Comparison of ENCODE assay signal across 13 cellular contexts in genomic region chr1:207827488-207827830, GRCh38.
A peak's percentile ranks its signal among the peaks of the same experiment; 100 is the strongest.
DNase-seq lines count a peak whose midpoint lies in the region; ATAC-seq and TF ChIP-seq lines count a peak whose summit lies in the region.
"Had no signal": no experiment of that assay in that cellular context is flagged by ENCODE, and none has a peak within 500 bp of the region (broad histone marks: within the 10 kb centered on the region; RNA-seq: fewer than 3 reads in every experiment).

No MANE protein-coding gene starts in this region.

- H3K27me3 Mint-ChIP-seq in naive thymus-derived CD8-positive, alpha-beta T cell: peaks cover 0 to 6% (median 2%) of the 10 kb centered on the region in 5 donors

- peak overlapping the region; percentile 37 to 82 for H3K9ac ChIP-seq in colonic mucosa (ENCODE audit: low read depth in 2 of 2, low read length in 2 of 2)

- H3K27me3 ChIP-seq in heart left ventricle: no peaks in the 10 kb centered on the region
- no peaks in the 10 kb centered on the region for H3K27me3 ChIP-seq in colonic mucosa
- H3K27me3 ChIP-seq in uterus: no peaks in the 10 kb centered on the region
- H3K27me3 ChIP-seq: cardiac muscle cell had no signal

- intact Hi-C loops in heart left ventricle (cut with DNase I) (loop anchor here in 5 of 10 donors (5.0 to 10.0 kb wide), 2 partner anchors 135 to 137 kb away; no protein-coding TSS in a partner anchor), Right ventricle myocardium superior (cut with DNase I) (loop anchor here (10.0 kb wide), 1 partner anchor 137 kb away; no protein-coding TSS in a partner anchor), colonic mucosa (cut with DNase I) (no loop called here), uterus (cut with DNase I; ENCODE audit: low total_unique reads) (loop anchor here (5.0 kb wide), 1 partner anchor 40 kb away; no protein-coding TSS in a partner anchor)

- POLR2A ChIA-PET in naive thymus-derived CD8-positive, alpha-beta T cell (lab: Charles Lee): interaction anchor here (0.6 to 14.5 kb wide), 8 partner anchors 8 to 118 kb away, joined by 3 to 462 read pairs (median 4); no protein-coding TSS in a partner anchor

- peaks cover 57 to 97% (median 92%) of the 10 kb centered on the region in 4 donors for H3K4me1 Mint-ChIP-seq in naive thymus-derived CD8-positive, alpha-beta T cell

- H3K27ac ChIP-seq in heart left ventricle (peak overlapping the region; percentile 87 to 100 (median 97)), colonic mucosa (peak overlapping the region; percentile 93), uterus (peak overlapping the region; percentile 95 to 97)
- H3K27ac ChIP-seq: cardiac muscle cell had no signal

- TF ChIP-seq POLR2A in heart left ventricle (IDR thresholded peaks at IDR 0.05) (no peak), uterus (IDR thresholded peaks at IDR 0.05) (no peak)

- ATAC-seq in heart left ventricle: no peak
- no peak for ATAC-seq in Right ventricle myocardium superior (ENCODE audit: poor library complexity)
- ATAC-seq in naive thymus-derived CD8-positive, alpha-beta T cell: no peak

- H3K9me3 Mint-ChIP-seq in naive thymus-derived CD8-positive, alpha-beta T cell: peaks cover 0 to 5% (median 0%) of the 10 kb centered on the region in 9 donors

- H3K9me3 ChIP-seq in heart left ventricle: no peaks in the 10 kb centered on the region
- no peaks in the 10 kb centered on the region for H3K9me3 ChIP-seq in colonic mucosa
- H3K9me3 ChIP-seq in uterus: no peaks in the 10 kb centered on the region

- no peak for TF ChIP-seq CTCF in heart left ventricle (IDR thresholded peaks at IDR 0.05)
- TF ChIP-seq CTCF in colonic mucosa (IDR thresholded peaks at IDR 0.05): no peak
- TF ChIP-seq CTCF in uterus (IDR thresholded peaks at IDR 0.05): no peak

- H3K36me3 ChIP-seq in heart left ventricle (no peaks in the 10 kb centered on the region), colonic mucosa (no peaks in the 10 kb centered on the region), uterus (no peaks in the 10 kb centered on the region)
- H3K36me3 ChIP-seq: cardiac muscle cell had no signal

- DNase-seq in heart left ventricle: no peak
- DNase-seq in Right ventricle myocardium superior: no peak
- no peak for DNase-seq in colonic mucosa
- DNase-seq in naive thymus-derived CD8-positive, alpha-beta T cell: no peak
- no peak for DNase-seq in uterus
- DNase-seq in Ammon's horn (ENCODE audit: low spot score): no peak
- DNase-seq in SKM-1 treated with dmso at 0.1 percent for 144 hours (lab: John Stamatoyannopoulos, UW; ENCODE audit: unreplicated experiment): no peak
- no peak for DNase-seq in COR-L47 (lab: John Stamatoyannopoulos, UW)
- DNase-seq: IMR-90; NCI-H2171; SHP77; stimulated activated CD4-positive, alpha-beta T cell treated with anti-CD3 and anti-CD28 coated beads, Interleukin-4, amount 100 ng/mL, for 1 hour had no signal

- peak overlapping the region in 4 of 10 donors; percentile 55 to 99 (median 90) for H3K4me3 Mint-ChIP-seq in naive thymus-derived CD8-positive, alpha-beta T cell

- peak overlapping the region; percentile 96 to 100 (median 98) for H3K27ac Mint-ChIP-seq in naive thymus-derived CD8-positive, alpha-beta T cell

- H3K36me3 Mint-ChIP-seq in naive thymus-derived CD8-positive, alpha-beta T cell: peaks cover 5 to 9% (median 9%) of the 10 kb centered on the region in 3 donors

- H3K4me3 ChIP-seq in heart left ventricle (no peak overlapping the region), colonic mucosa (no peak overlapping the region), uterus (no peak overlapping the region)
- H3K4me3 ChIP-seq: cardiac muscle cell had no signal

- H3K4me1 ChIP-seq in heart left ventricle (peaks cover 13 to 92% (median 74%) of the 10 kb centered on the region in 12 donors), colonic mucosa (peaks cover 31% of the 10 kb centered on the region), uterus (peaks cover 21% of the 10 kb centered on the region in 2 donors)

- WGBS in heart left ventricle, 4 donors: 88 to 92% (median 92%) methylated on average over 2 of the region's 2 CpGs
